Comparison of ENCODE assay signal across 8 cellular contexts in the genomic region with DNA sequence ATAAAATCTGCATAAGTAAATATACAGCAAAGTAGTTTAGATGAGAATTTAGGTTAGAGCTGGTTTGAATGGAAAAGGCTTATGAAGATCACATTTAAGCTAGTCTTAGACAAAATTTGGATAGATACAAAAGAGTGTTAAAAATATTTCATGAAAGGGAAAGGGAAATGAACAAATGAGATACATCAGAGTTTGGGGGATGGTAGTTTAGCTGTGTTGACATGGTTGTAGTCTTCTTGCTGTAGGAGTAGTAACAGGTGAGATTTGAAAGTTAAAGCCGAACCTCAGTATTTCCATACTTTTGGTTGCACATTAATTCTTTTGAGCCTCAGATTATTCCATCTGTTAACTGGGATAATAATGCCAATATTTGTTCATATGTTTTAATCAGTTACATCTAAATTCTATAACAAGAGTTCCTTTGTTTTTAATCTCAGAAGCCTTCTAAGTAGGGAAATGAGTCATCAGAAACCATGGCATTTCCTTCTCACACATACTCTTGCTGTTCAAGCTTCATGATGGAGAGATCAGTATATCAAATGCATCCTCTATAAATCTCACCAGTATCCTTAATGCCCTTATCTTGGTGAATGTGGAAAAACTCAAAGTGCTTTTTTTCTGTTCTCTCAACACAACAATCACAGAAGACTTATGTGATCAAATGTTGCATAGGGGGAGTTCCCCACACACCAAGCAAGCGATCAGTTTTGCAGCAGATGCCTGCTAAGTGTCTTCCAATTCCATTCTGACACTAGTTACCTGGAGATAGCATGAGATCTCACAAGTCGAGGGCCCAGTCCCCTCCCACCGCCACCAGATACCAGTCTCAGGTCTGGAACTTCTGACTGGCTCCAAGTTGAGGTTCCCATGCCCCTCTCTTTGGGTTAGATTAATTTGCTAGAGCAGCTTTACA.
DNase-seq lines count a peak whose midpoint lies in the region; ATAC-seq and TF ChIP-seq lines count a peak whose summit lies in the region.

No MANE protein-coding gene starts in this region.

- no peaks in the 10 kb centered on the region for H3K27me3 ChIP-seq in right atrium auricular region

- no peak for TF ChIP-seq CTCF in cardiac fibroblast (IDR thresholded peaks at IDR 0.05; ENCODE audit: low read depth, low read length)
- no peak for TF ChIP-seq CTCF in right atrium auricular region (IDR thresholded peaks at IDR 0.05)

- ATAC-seq in GM19395 (IDR thresholded peaks at IDR 0.05; ENCODE audit: unreplicated experiment) (peak; percentile 86), left cardiac atrium (no peak), GM18505 (IDR thresholded peaks at IDR 0.05; ENCODE audit: unreplicated experiment) (no peak)

- peak; percentile 18 for DNase-seq in CD1c-positive myeloid dendritic cell (ENCODE audit: extremely low spot score)
- peak; percentile 80 for DNase-seq in HT-29 (ENCODE audit: low spot score)
- peak; percentile 50 to 64 for DNase-seq in cardiac fibroblast (ENCODE audit: low read depth in 2 of 2)
- DNase-seq in KG1 (lab: John Stamatoyannopoulos, UW) = no peak
- DNase-seq in right atrium auricular region (ENCODE audit: low spot score) = no peak
- no peak for DNase-seq in left cardiac atrium

- H3K4me3 ChIP-seq in cardiac fibroblast (replicated peaks in 1 of 2; ENCODE audit: low read depth in 2 of 2, low read length in 2 of 2) = no peak overlapping the region
- H3K4me3 ChIP-seq in right atrium auricular region = no peak overlapping the region

- H3K36me3 ChIP-seq in right atrium auricular region = no peaks in the 10 kb centered on the region

- H3K9me3 ChIP-seq in right atrium auricular region = no peaks in the 10 kb centered on the region

- no peak overlapping the region for H3K27ac ChIP-seq in right atrium auricular region

- no peak for TF ChIP-seq POLR2A in GM18505 (IDR thresholded peaks at IDR 0.05; ENCODE audit: borderline replicate concordance, extremely low read depth, insufficient read depth, insufficient read length)

- intact Hi-C loops in left cardiac atrium (cut with DNase I) = no loop called here

- peaks cover 0 to 24% of the 10 kb centered on the region in 2 donors for H3K4me1 ChIP-seq in right atrium auricular region

Comparison
In these comparisons a context has a peak if more than half of its experiments do, and no peak if none do; other contexts are left out.
1. DNase-seq: peak in CD1c-positive myeloid dendritic cell (single experiment), HT-29 (single experiment) and cardiac fibroblast (2 of 2); none in KG1 (single experiment), right atrium auricular region (single experiment) and left cardiac atrium (single experiment).